Comparison of ENCODE assay signal across 1 cellular context in the genomic region with DNA sequence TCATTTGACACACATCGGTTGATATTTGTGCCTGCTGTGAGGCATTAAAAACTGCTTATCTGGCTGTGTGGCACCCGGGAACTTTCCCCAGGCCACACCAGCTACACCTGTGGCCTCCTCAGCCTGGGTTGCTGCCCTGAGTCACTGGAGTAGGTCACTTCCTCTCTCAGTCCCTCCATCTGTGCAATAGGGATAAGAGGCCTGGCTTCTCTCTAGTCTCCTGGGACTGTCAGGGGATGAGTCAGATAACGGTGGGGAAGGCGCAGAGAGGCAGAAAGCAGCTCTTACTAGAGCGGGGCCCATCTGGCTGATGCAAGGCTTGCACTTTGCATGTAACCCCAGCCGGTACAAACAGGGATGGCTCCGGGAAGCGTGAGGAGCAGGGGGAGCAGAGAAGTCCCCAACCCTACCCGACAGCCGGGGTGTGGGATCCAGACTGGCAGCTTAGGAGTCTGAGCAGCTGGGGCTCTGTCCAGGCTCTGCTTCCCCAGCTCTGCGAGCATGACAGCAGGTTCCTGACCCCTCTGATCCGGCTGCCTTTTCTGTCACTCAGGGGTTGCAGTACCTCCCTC.
A peak's percentile ranks its signal among the peaks of the same experiment; 100 is the strongest.
TF ChIP-seq lines count a peak whose summit lies in the region.

No MANE protein-coding gene starts in this region.

TF ChIP-seq in K562, 482 proteins besides CTCF, POLR2A, EP300 and RAD21 (continued from another document and continues in another):
- TF ChIP-seq, protein P1, sequence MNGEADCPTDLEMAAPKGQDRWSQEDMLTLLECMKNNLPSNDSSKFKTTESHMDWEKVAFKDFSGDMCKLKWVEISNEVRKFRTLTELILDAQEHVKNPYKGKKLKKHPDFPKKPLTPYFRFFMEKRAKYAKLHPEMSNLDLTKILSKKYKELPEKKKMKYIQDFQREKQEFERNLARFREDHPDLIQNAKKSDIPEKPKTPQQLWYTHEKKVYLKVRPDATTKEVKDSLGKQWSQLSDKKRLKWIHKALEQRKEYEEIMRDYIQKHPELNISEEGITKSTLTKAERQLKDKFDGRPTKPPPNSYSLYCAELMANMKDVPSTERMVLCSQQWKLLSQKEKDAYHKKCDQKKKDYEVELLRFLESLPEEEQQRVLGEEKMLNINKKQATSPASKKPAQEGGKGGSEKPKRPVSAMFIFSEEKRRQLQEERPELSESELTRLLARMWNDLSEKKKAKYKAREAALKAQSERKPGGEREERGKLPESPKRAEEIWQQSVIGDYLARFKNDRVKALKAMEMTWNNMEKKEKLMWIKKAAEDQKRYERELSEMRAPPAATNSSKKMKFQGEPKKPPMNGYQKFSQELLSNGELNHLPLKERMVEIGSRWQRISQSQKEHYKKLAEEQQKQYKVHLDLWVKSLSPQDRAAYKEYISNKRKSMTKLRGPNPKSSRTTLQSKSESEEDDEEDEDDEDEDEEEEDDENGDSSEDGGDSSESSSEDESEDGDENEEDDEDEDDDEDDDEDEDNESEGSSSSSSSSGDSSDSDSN (IDR thresholded peaks at IDR 0.05; ENCODE audit: borderline replicate concordance in 1 of 2, low read depth in 2 of 2, low read length in 2 of 2), result peak; percentile 96; a peak in 2 of 4 replicates
- TF ChIP-seq ZNF224 (CRISPR knock-in tag; IDR thresholded peaks at IDR 0.05), result no peak
- TF ChIP-seq, protein P2, sequence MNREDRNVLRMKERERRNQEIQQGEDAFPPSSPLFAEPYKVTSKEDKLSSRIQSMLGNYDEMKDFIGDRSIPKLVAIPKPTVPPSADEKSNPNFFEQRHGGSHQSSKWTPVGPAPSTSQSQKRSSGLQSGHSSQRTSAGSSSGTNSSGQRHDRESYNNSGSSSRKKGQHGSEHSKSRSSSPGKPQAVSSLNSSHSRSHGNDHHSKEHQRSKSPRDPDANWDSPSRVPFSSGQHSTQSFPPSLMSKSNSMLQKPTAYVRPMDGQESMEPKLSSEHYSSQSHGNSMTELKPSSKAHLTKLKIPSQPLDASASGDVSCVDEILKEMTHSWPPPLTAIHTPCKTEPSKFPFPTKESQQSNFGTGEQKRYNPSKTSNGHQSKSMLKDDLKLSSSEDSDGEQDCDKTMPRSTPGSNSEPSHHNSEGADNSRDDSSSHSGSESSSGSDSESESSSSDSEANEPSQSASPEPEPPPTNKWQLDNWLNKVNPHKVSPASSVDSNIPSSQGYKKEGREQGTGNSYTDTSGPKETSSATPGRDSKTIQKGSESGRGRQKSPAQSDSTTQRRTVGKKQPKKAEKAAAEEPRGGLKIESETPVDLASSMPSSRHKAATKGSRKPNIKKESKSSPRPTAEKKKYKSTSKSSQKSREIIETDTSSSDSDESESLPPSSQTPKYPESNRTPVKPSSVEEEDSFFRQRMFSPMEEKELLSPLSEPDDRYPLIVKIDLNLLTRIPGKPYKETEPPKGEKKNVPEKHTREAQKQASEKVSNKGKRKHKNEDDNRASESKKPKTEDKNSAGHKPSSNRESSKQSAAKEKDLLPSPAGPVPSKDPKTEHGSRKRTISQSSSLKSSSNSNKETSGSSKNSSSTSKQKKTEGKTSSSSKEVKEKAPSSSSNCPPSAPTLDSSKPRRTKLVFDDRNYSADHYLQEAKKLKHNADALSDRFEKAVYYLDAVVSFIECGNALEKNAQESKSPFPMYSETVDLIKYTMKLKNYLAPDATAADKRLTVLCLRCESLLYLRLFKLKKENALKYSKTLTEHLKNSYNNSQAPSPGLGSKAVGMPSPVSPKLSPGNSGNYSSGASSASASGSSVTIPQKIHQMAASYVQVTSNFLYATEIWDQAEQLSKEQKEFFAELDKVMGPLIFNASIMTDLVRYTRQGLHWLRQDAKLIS (CRISPR knock-in tag; IDR thresholded peaks at IDR 0.05), result peak; percentile 95
- TF ChIP-seq NRF1 (conservative IDR thresholded peaks at IDR 0.05 in 1 of 2, IDR thresholded peaks at IDR 0.05 in 1 of 2), result peak; percentile 79 to 83
- TF ChIP-seq POLR2B (IDR thresholded peaks at IDR 0.05; ENCODE audit: low read depth, partially characterized antibody), result peak; percentile 76
- peak; percentile 70; the same call in 1 of the 2 replicates for TF ChIP-seq DDX20 (tag; IDR thresholded peaks at IDR 0.05; ENCODE audit: low read depth)
- no peak; the same call in 1 of the 2 replicates for TF ChIP-seq MGA (IDR thresholded peaks at IDR 0.05)
- TF ChIP-seq, protein P3, sequence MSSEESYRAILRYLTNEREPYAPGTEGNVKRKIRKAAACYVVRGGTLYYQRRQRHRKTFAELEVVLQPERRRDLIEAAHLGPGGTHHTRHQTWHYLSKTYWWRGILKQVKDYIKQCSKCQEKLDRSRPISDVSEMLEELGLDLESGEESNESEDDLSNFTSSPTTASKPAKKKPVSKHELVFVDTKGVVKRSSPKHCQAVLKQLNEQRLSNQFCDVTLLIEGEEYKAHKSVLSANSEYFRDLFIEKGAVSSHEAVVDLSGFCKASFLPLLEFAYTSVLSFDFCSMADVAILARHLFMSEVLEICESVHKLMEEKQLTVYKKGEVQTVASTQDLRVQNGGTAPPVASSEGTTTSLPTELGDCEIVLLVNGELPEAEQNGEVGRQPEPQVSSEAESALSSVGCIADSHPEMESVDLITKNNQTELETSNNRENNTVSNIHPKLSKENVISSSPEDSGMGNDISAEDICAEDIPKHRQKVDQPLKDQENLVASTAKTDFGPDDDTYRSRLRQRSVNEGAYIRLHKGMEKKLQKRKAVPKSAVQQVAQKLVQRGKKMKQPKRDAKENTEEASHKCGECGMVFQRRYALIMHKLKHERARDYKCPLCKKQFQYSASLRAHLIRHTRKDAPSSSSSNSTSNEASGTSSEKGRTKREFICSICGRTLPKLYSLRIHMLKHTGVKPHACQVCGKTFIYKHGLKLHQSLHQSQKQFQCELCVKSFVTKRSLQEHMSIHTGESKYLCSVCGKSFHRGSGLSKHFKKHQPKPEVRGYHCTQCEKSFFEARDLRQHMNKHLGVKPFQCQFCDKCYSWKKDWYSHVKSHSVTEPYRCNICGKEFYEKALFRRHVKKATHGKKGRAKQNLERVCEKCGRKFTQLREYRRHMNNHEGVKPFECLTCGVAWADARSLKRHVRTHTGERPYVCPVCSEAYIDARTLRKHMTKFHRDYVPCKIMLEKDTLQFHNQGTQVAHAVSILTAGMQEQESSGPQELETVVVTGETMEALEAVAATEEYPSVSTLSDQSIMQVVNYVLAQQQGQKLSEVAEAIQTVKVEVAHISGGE (CRISPR knock-in tag; IDR thresholded peaks at IDR 0.05), result peak in 2 of 3 experiments; percentile 85 to 96; a peak in 4 of 6 replicates
- no peak for TF ChIP-seq ZC3H8 (IDR thresholded peaks at IDR 0.05)
- TF ChIP-seq MXD1 (CRISPR knock-in tag; IDR thresholded peaks at IDR 0.05; ENCODE audit: borderline replicate concordance, poor library complexity, severe bottlenecking), result no peak
- TF ChIP-seq ZNF511 (CRISPR knock-in tag; IDR thresholded peaks at IDR 0.05), result no peak
- TF ChIP-seq ZNF507 (tag; conservative IDR thresholded peaks at IDR 0.05), result no peak
- TF ChIP-seq CREM (IDR thresholded peaks at IDR 0.05; ENCODE audit: low read depth), result peak; percentile 97
